1 cellular context compared by ENCODE assay signal in the genomic region with DNA sequence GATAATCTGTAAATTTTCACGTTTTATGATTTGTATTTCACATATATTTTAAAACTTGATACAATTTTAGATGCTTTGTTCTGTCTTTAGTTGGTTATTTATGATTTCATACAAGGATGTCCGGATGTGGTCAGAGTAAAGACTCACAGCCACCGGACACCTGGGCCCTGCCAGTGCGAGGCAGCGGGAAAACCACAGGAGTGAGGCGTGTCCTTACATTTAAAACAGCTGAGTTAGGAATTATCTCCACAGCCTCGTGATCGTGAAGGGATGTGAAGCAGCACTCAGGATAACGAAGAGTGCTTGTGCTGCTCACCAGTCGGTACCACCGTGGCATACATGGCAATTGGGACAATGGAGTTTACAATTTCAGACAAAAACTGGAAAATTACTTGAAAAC.
TF ChIP-seq lines count a peak whose summit lies in the region.

No MANE protein-coding gene starts in this region.

TF ChIP-seq in K562, 482 proteins besides CTCF, POLR2A, EP300 and RAD21 (continued from another document):
- no peak for TF ChIP-seq ATF2 (CRISPR knock-in tag; IDR thresholded peaks at IDR 0.05)
